ENCODE assay signal across 1 cellular context in the genomic region with DNA sequence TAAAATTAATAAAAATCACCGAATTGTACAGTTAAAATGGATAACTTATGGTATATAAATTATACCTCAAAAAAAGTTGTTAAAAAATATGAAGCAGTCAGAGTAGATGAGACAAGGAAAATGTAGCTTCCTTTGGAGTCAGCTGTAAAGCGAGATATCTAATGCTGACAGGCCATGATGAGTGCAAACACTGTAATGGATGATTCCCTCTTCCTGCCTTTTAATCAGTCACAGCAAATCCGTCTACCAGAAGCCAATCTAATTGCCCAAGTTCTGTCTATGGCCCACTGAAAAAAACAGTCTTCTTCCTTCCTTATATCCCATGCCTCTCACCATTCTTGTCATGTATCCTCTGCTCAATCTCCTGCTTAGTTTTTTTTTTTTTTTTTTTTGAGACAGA.
TF ChIP-seq lines count a peak whose summit lies in the region.

No MANE protein-coding gene starts in this region.

TF ChIP-seq in K562, 482 proteins besides CTCF, POLR2A, EP300 and RAD21 (continued from another document):
- TF ChIP-seq, protein P1, sequence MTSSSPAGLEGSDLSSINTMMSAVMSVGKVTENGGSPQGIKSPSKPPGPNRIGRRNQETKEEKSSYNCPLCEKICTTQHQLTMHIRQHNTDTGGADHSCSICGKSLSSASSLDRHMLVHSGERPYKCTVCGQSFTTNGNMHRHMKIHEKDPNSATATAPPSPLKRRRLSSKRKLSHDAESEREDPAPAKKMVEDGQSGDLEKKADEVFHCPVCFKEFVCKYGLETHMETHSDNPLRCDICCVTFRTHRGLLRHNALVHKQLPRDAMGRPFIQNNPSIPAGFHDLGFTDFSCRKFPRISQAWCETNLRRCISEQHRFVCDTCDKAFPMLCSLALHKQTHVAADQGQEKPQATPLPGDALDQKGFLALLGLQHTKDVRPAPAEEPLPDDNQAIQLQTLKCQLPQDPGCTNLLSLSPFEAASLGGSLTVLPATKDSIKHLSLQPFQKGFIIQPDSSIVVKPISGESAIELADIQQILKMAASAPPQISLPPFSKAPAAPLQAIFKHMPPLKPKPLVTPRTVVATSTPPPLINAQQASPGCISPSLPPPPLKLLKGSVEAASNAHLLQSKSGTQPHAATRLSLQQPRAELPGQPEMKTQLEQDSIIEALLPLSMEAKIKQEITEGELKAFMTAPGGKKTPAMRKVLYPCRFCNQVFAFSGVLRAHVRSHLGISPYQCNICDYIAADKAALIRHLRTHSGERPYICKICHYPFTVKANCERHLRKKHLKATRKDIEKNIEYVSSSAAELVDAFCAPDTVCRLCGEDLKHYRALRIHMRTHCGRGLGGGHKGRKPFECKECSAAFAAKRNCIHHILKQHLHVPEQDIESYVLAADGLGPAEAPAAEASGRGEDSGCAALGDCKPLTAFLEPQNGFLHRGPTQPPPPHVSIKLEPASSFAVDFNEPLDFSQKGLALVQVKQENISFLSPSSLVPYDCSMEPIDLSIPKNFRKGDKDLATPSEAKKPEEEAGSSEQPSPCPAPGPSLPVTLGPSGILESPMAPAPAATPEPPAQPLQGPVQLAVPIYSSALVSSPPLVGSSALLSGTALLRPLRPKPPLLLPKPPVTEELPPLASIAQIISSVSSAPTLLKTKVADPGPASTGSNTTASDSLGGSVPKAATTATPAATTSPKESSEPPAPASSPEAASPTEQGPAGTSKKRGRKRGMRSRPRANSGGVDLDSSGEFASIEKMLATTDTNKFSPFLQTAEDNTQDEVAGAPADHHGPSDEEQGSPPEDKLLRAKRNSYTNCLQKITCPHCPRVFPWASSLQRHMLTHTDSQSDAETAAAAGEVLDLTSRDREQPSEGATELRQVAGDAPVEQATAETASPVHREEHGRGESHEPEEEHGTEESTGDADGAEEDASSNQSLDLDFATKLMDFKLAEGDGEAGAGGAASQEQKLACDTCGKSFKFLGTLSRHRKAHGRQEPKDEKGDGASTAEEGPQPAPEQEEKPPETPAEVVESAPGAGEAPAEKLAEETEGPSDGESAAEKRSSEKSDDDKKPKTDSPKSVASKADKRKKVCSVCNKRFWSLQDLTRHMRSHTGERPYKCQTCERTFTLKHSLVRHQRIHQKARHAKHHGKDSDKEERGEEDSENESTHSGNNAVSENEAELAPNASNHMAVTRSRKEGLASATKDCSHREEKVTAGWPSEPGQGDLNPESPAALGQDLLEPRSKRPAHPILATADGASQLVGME (CRISPR knock-in tag; IDR thresholded peaks at IDR 0.05) = no peak
- TF ChIP-seq BDP1 (IDR thresholded peaks at IDR 0.05; ENCODE audit: insufficient read depth, insufficient read length) (no peak), SAFB2 (IDR thresholded peaks at IDR 0.05; ENCODE audit: borderline replicate concordance, low read depth, low read length, severe bottlenecking) (no peak)
